ENCODE assay signal across 1 cellular context in the genomic region with DNA sequence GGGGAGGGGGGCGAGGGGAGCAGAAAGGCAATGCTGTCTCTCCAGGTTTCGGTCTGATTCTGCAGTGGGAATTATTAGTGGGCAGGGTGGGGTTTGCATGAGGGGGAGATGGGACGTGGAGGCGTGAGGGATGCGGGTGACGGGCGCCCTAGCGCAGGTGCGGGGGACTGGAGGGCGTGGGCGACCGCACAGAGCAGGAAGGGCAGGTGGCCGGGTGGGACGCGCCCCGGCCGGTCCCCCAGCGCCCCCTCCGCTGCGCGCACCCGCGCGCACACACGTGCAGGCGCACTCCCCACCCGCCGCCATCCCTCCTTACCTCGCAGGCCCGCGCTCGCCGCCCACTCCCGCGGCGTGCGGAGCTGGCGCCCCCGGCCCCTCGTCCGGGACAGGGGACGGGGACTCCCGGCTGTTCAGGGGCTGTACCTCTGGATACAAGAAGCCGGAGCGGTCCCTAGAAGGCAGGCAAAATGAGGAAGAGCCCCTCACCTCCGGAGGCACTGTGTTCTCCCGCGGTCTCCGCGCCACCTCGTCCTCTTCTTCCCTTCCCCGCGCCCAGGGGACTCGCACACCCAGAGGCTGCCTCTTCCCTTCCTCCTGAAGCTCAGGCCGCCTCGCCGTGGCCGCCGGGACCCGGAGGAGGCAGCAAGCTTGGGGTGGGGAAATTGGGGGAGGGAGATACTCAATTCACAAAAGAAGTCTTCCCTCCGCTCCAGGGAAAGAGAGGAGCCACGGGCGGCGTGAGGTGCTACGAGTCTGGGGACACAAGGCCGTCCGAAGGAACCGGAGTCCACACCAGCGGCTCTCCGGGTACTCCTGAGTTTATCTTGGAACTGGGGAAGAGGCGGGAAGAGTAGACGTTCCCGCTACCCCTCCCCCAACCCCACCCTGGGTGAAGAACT.
TF ChIP-seq lines count a peak whose summit lies in the region.

No MANE protein-coding gene starts in this region.

TF ChIP-seq in HepG2, 621 proteins besides CTCF, POLR2A, EP300 and RAD21:
- TF ChIP-seq, protein P1, sequence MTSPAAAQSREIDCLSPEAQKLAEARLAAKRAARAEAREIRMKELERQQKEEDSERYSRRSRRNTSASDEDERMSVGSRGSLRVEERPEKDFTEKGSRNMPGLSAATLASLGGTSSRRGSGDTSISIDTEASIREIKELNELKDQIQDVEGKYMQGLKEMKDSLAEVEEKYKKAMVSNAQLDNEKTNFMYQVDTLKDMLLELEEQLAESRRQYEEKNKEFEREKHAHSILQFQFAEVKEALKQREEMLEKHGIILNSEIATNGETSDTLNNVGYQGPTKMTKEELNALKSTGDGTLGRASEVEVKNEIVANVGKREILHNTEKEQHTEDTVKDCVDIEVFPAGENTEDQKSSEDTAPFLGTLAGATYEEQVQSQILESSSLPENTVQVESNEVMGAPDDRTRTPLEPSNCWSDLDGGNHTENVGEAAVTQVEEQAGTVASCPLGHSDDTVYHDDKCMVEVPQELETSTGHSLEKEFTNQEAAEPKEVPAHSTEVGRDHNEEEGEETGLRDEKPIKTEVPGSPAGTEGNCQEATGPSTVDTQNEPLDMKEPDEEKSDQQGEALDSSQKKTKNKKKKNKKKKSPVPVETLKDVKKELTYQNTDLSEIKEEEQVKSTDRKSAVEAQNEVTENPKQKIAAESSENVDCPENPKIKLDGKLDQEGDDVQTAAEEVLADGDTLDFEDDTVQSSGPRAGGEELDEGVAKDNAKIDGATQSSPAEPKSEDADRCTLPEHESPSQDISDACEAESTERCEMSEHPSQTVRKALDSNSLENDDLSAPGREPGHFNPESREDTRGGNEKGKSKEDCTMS (CRISPR knock-in tag; conservative IDR thresholded peaks at IDR 0.05): no peak
- TF ChIP-seq ZNF710 (CRISPR knock-in tag; IDR thresholded peaks at IDR 0.05; ENCODE audit: borderline replicate concordance) (no peak), REL (CRISPR knock-in tag; conservative IDR thresholded peaks at IDR 0.05) (no peak), ZNF619 (CRISPR knock-in tag; IDR thresholded peaks at IDR 0.05) (no peak), ZSCAN30 (CRISPR knock-in tag; IDR thresholded peaks at IDR 0.05) (no peak), MAFF (IDR thresholded peaks at IDR 0.05; ENCODE audit: low read depth, low read length) (no peak), ZNF629 (CRISPR knock-in tag; conservative IDR thresholded peaks at IDR 0.05) (no peak), SMYD3 (CRISPR knock-in tag; IDR thresholded peaks at IDR 0.05) (no peak), NFYB (CRISPR knock-in tag; IDR thresholded peaks at IDR 0.05) (no peak), NFKB2 (CRISPR knock-in tag; IDR thresholded peaks at IDR 0.05; ENCODE audit: borderline replicate concordance) (no peak), ZNF260 (CRISPR knock-in tag; IDR thresholded peaks at IDR 0.05; ENCODE audit: borderline replicate concordance, low read depth) (no peak), SIX4 (CRISPR knock-in tag; IDR thresholded peaks at IDR 0.05) (no peak), NR0B2 (CRISPR knock-in tag; IDR thresholded peaks at IDR 0.05) (no peak), ZNF274 (CRISPR knock-in tag; IDR thresholded peaks at IDR 0.05) (no peak)
- TF ChIP-seq, protein P2, sequence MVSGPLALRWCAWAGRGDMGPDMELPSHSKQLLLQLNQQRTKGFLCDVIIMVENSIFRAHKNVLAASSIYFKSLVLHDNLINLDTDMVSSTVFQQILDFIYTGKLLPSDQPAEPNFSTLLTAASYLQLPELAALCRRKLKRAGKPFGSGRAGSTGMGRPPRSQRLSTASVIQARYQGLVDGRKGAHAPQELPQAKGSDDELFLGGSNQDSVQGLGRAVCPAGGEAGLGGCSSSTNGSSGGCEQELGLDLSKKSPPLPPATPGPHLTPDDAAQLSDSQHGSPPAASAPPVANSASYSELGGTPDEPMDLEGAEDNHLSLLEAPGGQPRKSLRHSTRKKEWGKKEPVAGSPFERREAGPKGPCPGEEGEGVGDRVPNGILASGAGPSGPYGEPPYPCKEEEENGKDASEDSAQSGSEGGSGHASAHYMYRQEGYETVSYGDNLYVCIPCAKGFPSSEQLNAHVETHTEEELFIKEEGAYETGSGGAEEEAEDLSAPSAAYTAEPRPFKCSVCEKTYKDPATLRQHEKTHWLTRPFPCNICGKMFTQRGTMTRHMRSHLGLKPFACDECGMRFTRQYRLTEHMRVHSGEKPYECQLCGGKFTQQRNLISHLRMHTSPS (CRISPR knock-in tag; IDR thresholded peaks at IDR 0.05; ENCODE audit: low read depth): no peak
- TF ChIP-seq, protein P3, sequence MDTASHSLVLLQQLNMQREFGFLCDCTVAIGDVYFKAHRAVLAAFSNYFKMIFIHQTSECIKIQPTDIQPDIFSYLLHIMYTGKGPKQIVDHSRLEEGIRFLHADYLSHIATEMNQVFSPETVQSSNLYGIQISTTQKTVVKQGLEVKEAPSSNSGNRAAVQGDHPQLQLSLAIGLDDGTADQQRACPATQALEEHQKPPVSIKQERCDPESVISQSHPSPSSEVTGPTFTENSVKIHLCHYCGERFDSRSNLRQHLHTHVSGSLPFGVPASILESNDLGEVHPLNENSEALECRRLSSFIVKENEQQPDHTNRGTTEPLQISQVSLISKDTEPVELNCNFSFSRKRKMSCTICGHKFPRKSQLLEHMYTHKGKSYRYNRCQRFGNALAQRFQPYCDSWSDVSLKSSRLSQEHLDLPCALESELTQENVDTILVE (CRISPR knock-in tag; IDR thresholded peaks at IDR 0.05): no peak
